Comparison of ENCODE assay signal across 16 cellular contexts in genomic region chr14:44768935-44769334, GRCh38.
DNase-seq lines count a peak whose midpoint lies in the region; ATAC-seq and TF ChIP-seq lines count a peak whose summit lies in the region.
"Had no signal": no experiment of that assay in that cellular context is flagged by ENCODE, and none has a peak within 500 bp of the region (broad histone marks: within the 10 kb centered on the region; RNA-seq: fewer than 3 reads in every experiment).

No MANE protein-coding gene starts in this region.

- H3K27ac ChIP-seq in parathyroid adenoma: no peak overlapping the region
- H3K27ac ChIP-seq: GM23248 had no signal

- H3K79me2 ChIP-seq in parathyroid adenoma: no peaks in the 10 kb centered on the region

- no peak for TF ChIP-seq CTCF in parathyroid adenoma (IDR thresholded peaks at IDR 0.05)

- no peak overlapping the region for H3K4me3 Mint-ChIP-seq in activated T-cell treated with anti-CD3 and anti-CD28 coated beads, Interleukin-2, amount 50 U/mL, for 4 hours
- no peak overlapping the region for H3K4me3 Mint-ChIP-seq in activated naive CD8-positive, alpha-beta T cell treated with anti-CD3 and anti-CD28 coated beads, Interleukin-2, amount 50 U/mL, for 24 hours
- peak overlapping the region in 1 of 2 donors; percentile 37 for H3K4me3 Mint-ChIP-seq in stimulated activated naive CD8-positive, alpha-beta T cell treated with anti-CD3 and anti-CD28 coated beads, Interleukin-15, amount 100 ng/mL, for 72 hours
- H3K4me3 Mint-ChIP-seq: CD4-positive, alpha-beta memory T cell had no signal

- no peak overlapping the region for H3K4me3 ChIP-seq in parathyroid adenoma (ENCODE audit: low read depth, low read length)
- H3K4me3 ChIP-seq: GM23248 had no signal

- H3K36me3 Mint-ChIP-seq in activated T-cell treated with anti-CD3 and anti-CD28 coated beads, Interleukin-2, amount 50 U/mL, for 4 hours (ENCODE audit: insufficient read depth): no peaks in the 10 kb centered on the region
- no peaks in the 10 kb centered on the region for H3K36me3 Mint-ChIP-seq in activated naive CD8-positive, alpha-beta T cell treated with anti-CD3 and anti-CD28 coated beads, Interleukin-2, amount 50 U/mL, for 24 hours (ENCODE audit: low read depth)
- H3K36me3 Mint-ChIP-seq: CD4-positive, alpha-beta memory T cell had no signal

- H3K27ac Mint-ChIP-seq in activated naive CD8-positive, alpha-beta T cell treated with anti-CD3 and anti-CD28 coated beads, Interleukin-2, amount 50 U/mL, for 24 hours: peak overlapping the region; percentile 47
- peak overlapping the region in 1 of 2 donors; percentile 78 for H3K27ac Mint-ChIP-seq in stimulated activated naive CD8-positive, alpha-beta T cell treated with anti-CD3 and anti-CD28 coated beads, Interleukin-15, amount 100 ng/mL, for 72 hours
- H3K27ac Mint-ChIP-seq: CD4-positive, alpha-beta memory T cell had no signal

- peak overlapping the region; percentile 31 for H2AFZ ChIP-seq in parathyroid adenoma
- H2AFZ ChIP-seq: GM23248 had no signal

- DNase-seq in activated T-cell treated with anti-CD3 and anti-CD28 coated beads, Interleukin-2, amount 50 U/mL, for 4 hours: no peak
- no peak for DNase-seq in activated T-cell treated with anti-CD3 and anti-CD28 coated beads for 4 hours
- DNase-seq in activated naive CD8-positive, alpha-beta T cell treated with anti-CD3 and anti-CD28 coated beads, Interleukin-2, amount 50 U/mL, for 24 hours: no peak
- DNase-seq in stimulated activated naive CD8-positive, alpha-beta T cell treated with anti-CD3 and anti-CD28 coated beads, Interleukin-15, amount 100 ng/mL, for 72 hours: no peak
- DNase-seq: C1 segment of cervical spinal cord; Calu3; CD4-positive, alpha-beta memory T cell; COR-L47; DND-41; GM23248; H7; HCEC 1CT had no signal

- H3K9me3 ChIP-seq in parathyroid adenoma (ENCODE audit: control insufficient read depth, low read length): no peaks in the 10 kb centered on the region

- H3K4me1 ChIP-seq in parathyroid adenoma: peaks cover 3% of the 10 kb centered on the region

- ATAC-seq in activated T-cell treated with anti-CD3 and anti-CD28 coated beads, Interleukin-2, amount 50 U/mL, for 4 hours: peak; percentile 58 to 60
- ATAC-seq in activated naive CD8-positive, alpha-beta T cell treated with anti-CD3 and anti-CD28 coated beads, Interleukin-2, amount 50 U/mL, for 24 hours: peak; percentile 75
- peak; percentile 64 for ATAC-seq in stimulated activated naive CD8-positive, alpha-beta T cell treated with anti-CD3 and anti-CD28 coated beads, Interleukin-15, amount 100 ng/mL, for 72 hours
- ATAC-seq in HG03354 (IDR thresholded peaks at IDR 0.05; ENCODE audit: poor library complexity, severe bottlenecking, unreplicated experiment) (no peak), HG03520 (IDR thresholded peaks at IDR 0.05; ENCODE audit: unreplicated experiment) (no peak), HG02885 (IDR thresholded peaks at IDR 0.05; ENCODE audit: poor library complexity, unreplicated experiment) (no peak)

- H3K4me2 ChIP-seq in parathyroid adenoma (ENCODE audit: low read length): no peak overlapping the region

- no peak overlapping the region for H3K9ac ChIP-seq in parathyroid adenoma
- H3K9ac ChIP-seq: GM23248 had no signal

- no peaks in the 10 kb centered on the region for H3K36me3 ChIP-seq in parathyroid adenoma (ENCODE audit: control insufficient read depth, insufficient read depth, low read length)

- no peaks in the 10 kb centered on the region for H3K9me3 Mint-ChIP-seq in activated T-cell treated with anti-CD3 and anti-CD28 coated beads, Interleukin-2, amount 50 U/mL, for 4 hours
- H3K9me3 Mint-ChIP-seq in activated naive CD8-positive, alpha-beta T cell treated with anti-CD3 and anti-CD28 coated beads, Interleukin-2, amount 50 U/mL, for 24 hours: no peaks in the 10 kb centered on the region
- H3K9me3 Mint-ChIP-seq in stimulated activated naive CD8-positive, alpha-beta T cell treated with anti-CD3 and anti-CD28 coated beads, Interleukin-15, amount 100 ng/mL, for 72 hours: no peaks in the 10 kb centered on the region

- no peaks in the 10 kb centered on the region for H3K4me1 Mint-ChIP-seq in activated T-cell treated with anti-CD3 and anti-CD28 coated beads, Interleukin-2, amount 50 U/mL, for 4 hours (ENCODE audit: low read depth)
- H3K4me1 Mint-ChIP-seq in activated naive CD8-positive, alpha-beta T cell treated with anti-CD3 and anti-CD28 coated beads, Interleukin-2, amount 50 U/mL, for 24 hours: peaks cover 14% of the 10 kb centered on the region
- H3K4me1 Mint-ChIP-seq in stimulated activated naive CD8-positive, alpha-beta T cell treated with anti-CD3 and anti-CD28 coated beads, Interleukin-15, amount 100 ng/mL, for 72 hours: no peaks in the 10 kb centered on the region
- H3K4me1 Mint-ChIP-seq: CD4-positive, alpha-beta memory T cell had no signal

- no peaks in the 10 kb centered on the region for H3K27me3 Mint-ChIP-seq in activated T-cell treated with anti-CD3 and anti-CD28 coated beads, Interleukin-2, amount 50 U/mL, for 4 hours (ENCODE audit: low read depth)
- peaks cover 2% of the 10 kb centered on the region for H3K27me3 Mint-ChIP-seq in activated naive CD8-positive, alpha-beta T cell treated with anti-CD3 and anti-CD28 coated beads, Interleukin-2, amount 50 U/mL, for 24 hours
- peaks cover 15% of the 10 kb centered on the region for H3K27me3 Mint-ChIP-seq in stimulated activated naive CD8-positive, alpha-beta T cell treated with anti-CD3 and anti-CD28 coated beads, Interleukin-15, amount 100 ng/mL, for 72 hours

- no peaks in the 10 kb centered on the region for H3K27me3 ChIP-seq in parathyroid adenoma (ENCODE audit: control insufficient read depth, insufficient read depth, low read length)

Comparison
In these comparisons a context has a peak if more than half of its experiments do, and no peak if none do; other contexts are left out.
1. ATAC-seq: peak in activated T-cell treated with anti-CD3 and anti-CD28 coated beads, Interleukin-2, amount 50 U/mL, for 4 hours (2 of 2), activated naive CD8-positive, alpha-beta T cell treated with anti-CD3 and anti-CD28 coated beads, Interleukin-2, amount 50 U/mL, for 24 hours (single experiment) and stimulated activated naive CD8-positive, alpha-beta T cell treated with anti-CD3 and anti-CD28 coated beads, Interleukin-15, amount 100 ng/mL, for 72 hours (single experiment); none in HG03354 (single experiment), HG03520 (single experiment) and HG02885 (single experiment).